In genomic region chrX:19577181-19577810, GRCh38 we compare ENCODE assay signal across 17 cellular contexts.
DNase-seq lines count a peak whose midpoint lies in the region; ATAC-seq and TF ChIP-seq lines count a peak whose summit lies in the region.
"Had no signal": no experiment of that assay in that cellular context is flagged by ENCODE, and none has a peak within 500 bp of the region (broad histone marks: within the 10 kb centered on the region; RNA-seq: fewer than 3 reads in every experiment).

No MANE protein-coding gene starts in this region.

- TF ChIP-seq CTCF in right atrium auricular region (IDR thresholded peaks at IDR 0.05) (no peak), fibroblast of mammary gland (conservative IDR thresholded peaks at IDR 0.05; ENCODE audit: control insufficient read depth, insufficient read depth, low read depth, low read length) (no peak)

- no peaks in the 10 kb centered on the region for H3K27me3 ChIP-seq in right atrium auricular region

- H3K27ac ChIP-seq in right atrium auricular region, result peak overlapping the region; percentile 14 to 53
- H3K27ac ChIP-seq: HL-60 had no signal

- CTCF ChIA-PET in T-cell (lab: Charles Lee), result no interaction called here

- peaks cover 0 to 18% (median 6%) of the 10 kb centered on the region in 3 donors for H3K4me1 Mint-ChIP-seq in T-cell
- peaks cover 48% of the 10 kb centered on the region for H3K4me1 Mint-ChIP-seq in activated T-cell treated with anti-CD3 and anti-CD28 coated beads, Interleukin-2, amount 50 U/mL, for 72 hours (ENCODE audit: low read depth)
- H3K4me1 Mint-ChIP-seq: IgD-negative memory B cell had no signal

- H3K36me3 Mint-ChIP-seq in T-cell, result peaks cover 35% of the 10 kb centered on the region
- peaks cover 2 to 8% of the 10 kb centered on the region in 2 donors for H3K36me3 Mint-ChIP-seq in activated T-cell treated with anti-CD3 and anti-CD28 coated beads, Interleukin-2, amount 50 U/mL, for 72 hours (ENCODE audit: insufficient read depth in 2 of 2)

- H3K27ac Mint-ChIP-seq in T-cell, result peak overlapping the region; percentile 4 to 46
- no peak overlapping the region for H3K27ac Mint-ChIP-seq in activated T-cell treated with anti-CD3 and anti-CD28 coated beads, Interleukin-2, amount 50 U/mL, for 72 hours
- H3K27ac Mint-ChIP-seq: GM23338, IgD-negative memory B cell had no signal

- ATAC-seq in left cardiac atrium (no peak), T-cell (replicated peaks in 1 of 4) (no peak), left lobe of liver (no peak), HG03108 (IDR thresholded peaks at IDR 0.05; ENCODE audit: unreplicated experiment) (no peak)
- ATAC-seq in activated T-cell treated with anti-CD3 and anti-CD28 coated beads, Interleukin-2, amount 50 U/mL, for 72 hours (replicated peaks in 1 of 2), result no peak
- ATAC-seq: GM23338 had no signal

- H3K36me3 ChIP-seq in right atrium auricular region, result no peaks in the 10 kb centered on the region

- no peaks in the 10 kb centered on the region for H3K9me3 ChIP-seq in right atrium auricular region
- H3K9me3 ChIP-seq: Caco-2 had no signal

- H3K4me3 ChIP-seq in right atrium auricular region (no peak overlapping the region), fibroblast of mammary gland (ENCODE audit: control insufficient read depth, low read depth, low read length) (no peak overlapping the region)
- H3K4me3 ChIP-seq: GM23338 had no signal

- H3K9me3 Mint-ChIP-seq in T-cell, result no peaks in the 10 kb centered on the region
- H3K9me3 Mint-ChIP-seq in activated T-cell treated with anti-CD3 and anti-CD28 coated beads, Interleukin-2, amount 50 U/mL, for 72 hours, result no peaks in the 10 kb centered on the region
- H3K9me3 Mint-ChIP-seq: GM23338, IgD-negative memory B cell had no signal

- no peaks in the 10 kb centered on the region for H3K27me3 Mint-ChIP-seq in T-cell
- H3K27me3 Mint-ChIP-seq in activated T-cell treated with anti-CD3 and anti-CD28 coated beads, Interleukin-2, amount 50 U/mL, for 72 hours (ENCODE audit: low read depth), result peaks cover 2% of the 10 kb centered on the region
- H3K27me3 Mint-ChIP-seq: IgD-negative memory B cell had no signal

- POLR2A ChIA-PET in T-cell (lab: Charles Lee), result interaction anchor here in 1 of 2 donors (0.6 kb wide), 1 partner anchor 30 kb away, joined by 6 read pairs; no protein-coding TSS in a partner anchor

- H3K4me1 ChIP-seq in right atrium auricular region, result peaks cover 0 to 16% of the 10 kb centered on the region in 2 donors
- H3K4me1 ChIP-seq: Caco-2 had no signal

- intact Hi-C loops in left cardiac atrium (cut with DNase I), result no loop called here

- no peak for DNase-seq in right atrium auricular region (ENCODE audit: low spot score)
- no peak for DNase-seq in left cardiac atrium
- no peak for DNase-seq in T-cell
- peak; percentile 38 for DNase-seq in fibroblast of mammary gland (ENCODE audit: low read depth)
- no peak for DNase-seq in left lobe of liver (ENCODE audit: low spot score)
- DNase-seq in activated T-cell treated with anti-CD3 and anti-CD28 coated beads, Interleukin-2, amount 50 U/mL, for 72 hours, result no peak
- DNase-seq: Caco-2, DMS153, Kasumi-1, NCI-H1417, NCI-H187 treated with DMSO at 0.1 percent for 48 hours, NCI-H69, SHP77 had no signal

- H3K4me3 Mint-ChIP-seq in T-cell, result no peak overlapping the region
- H3K4me3 Mint-ChIP-seq in activated T-cell treated with anti-CD3 and anti-CD28 coated beads, Interleukin-2, amount 50 U/mL, for 72 hours, result no peak overlapping the region
- H3K4me3 Mint-ChIP-seq: GM23338, IgD-negative memory B cell had no signal
